ENCODE assay signal across 15 cellular contexts in genomic region chr7:75649462-75649861, GRCh38.
A peak's percentile ranks its signal among the peaks of the same experiment; 100 is the strongest.
DNase-seq lines count a peak whose midpoint lies in the region; ATAC-seq, FAIRE-seq and TF ChIP-seq lines count a peak whose summit lies in the region.
"Had no signal": no experiment of that assay in that cellular context is flagged by ENCODE, and none has a peak within 500 bp of the region (broad histone marks: within the 10 kb centered on the region; RNA-seq: fewer than 3 reads in every experiment).

No MANE protein-coding gene starts in this region.

- no peaks in the 10 kb centered on the region for H3K79me2 ChIP-seq in H1 (ENCODE audit: control insufficient read depth in 1 of 2, insufficient read depth in 2 of 2, low read length in 2 of 2)

- TF ChIP-seq RAD21 in H1 (IDR thresholded peaks at IDR 0.05 in 1 of 2, conservative IDR thresholded peaks at IDR 0.05 in 1 of 2; ENCODE audit: low read depth in 2 of 2, low read length in 2 of 2), result peak in 1 of 2 experiments; percentile 12; a peak in 1 of 4 replicates

- H3K79me1 ChIP-seq in H1 (ENCODE audit: low read depth, low read length) (no peaks in the 10 kb centered on the region), mesenchymal stem cell (replicated peaks; ENCODE audit: low read length, poor library complexity, severe bottlenecking) (peaks cover 2% of the 10 kb centered on the region)

- H3K4ac ChIP-seq in H1 (replicated peaks; ENCODE audit: insufficient read length, low read depth, low read length), result no peak overlapping the region
- no peak overlapping the region for H3K4ac ChIP-seq in mesenchymal stem cell (ENCODE audit: low read depth in 1 of 2, low read length in 2 of 2)

- H4K8ac ChIP-seq in H1 (ENCODE audit: extremely low read depth, insufficient read depth, low read length) (no peak overlapping the region), mesenchymal stem cell (ENCODE audit: low read length) (no peak overlapping the region)

- H3K4me2 ChIP-seq in BLaER1 (peak overlapping the region; percentile 60), H1 (ENCODE audit: insufficient read depth in 1 of 2, low read depth in 2 of 2, low read length in 2 of 2) (peak overlapping the region in 1 of 2 experiments; percentile 16; a peak in 1 of 4 replicates), mesenchymal stem cell (ENCODE audit: low read length, poor library complexity, severe bottlenecking) (no peak overlapping the region)

- no peaks in the 10 kb centered on the region for H3K27me3 ChIP-seq in BLaER1
- H3K27me3 ChIP-seq in H1 (replicated peaks in 1 of 4; ENCODE audit: control insufficient read depth in 3 of 4, extremely low read depth in 1 of 4, insufficient read depth in 3 of 4, low read length in 3 of 4), result no peaks in the 10 kb centered on the region
- no peaks in the 10 kb centered on the region for H3K27me3 ChIP-seq in mesenchymal stem cell (ENCODE audit: control insufficient read depth in 1 of 2, insufficient read depth in 1 of 2, low read length in 2 of 2)

- CTCF ChIA-PET in H1 (lab: Charles Lee; ENCODE audit: partially characterized antibody), result interaction anchor here (0.6 to 1.7 kb wide), 12 partner anchors 10 to 371 kb away, joined by 3 to 8 read pairs (median 4); no protein-coding TSS in a partner anchor

- H3K4me1 ChIP-seq in BLaER1 (peaks cover 31% of the 10 kb centered on the region), H1 (replicated peaks in 1 of 4; ENCODE audit: control insufficient read depth in 3 of 4, insufficient read depth in 4 of 4, low read length in 3 of 4) (peaks cover 0 to 13% (median 4%) of the 10 kb centered on the region in 4 experiments; a peak in 4 of 7 replicates), mesenchymal stem cell (ENCODE audit: control insufficient read depth, insufficient read depth, low read depth, low read length) (peaks cover 17% of the 10 kb centered on the region)

- H3K56ac ChIP-seq in H1 (replicated peaks; ENCODE audit: insufficient read length, low read depth, low read length), result no peak overlapping the region

- H3K9ac ChIP-seq in BLaER1 (peak overlapping the region; percentile 19; the same call in 1 of the 2 replicates), H1 (replicated peaks in 1 of 4; ENCODE audit: extremely low read depth in 1 of 4, low read depth in 3 of 4, low read length in 3 of 4) (no peak overlapping the region), mesenchymal stem cell (ENCODE audit: low read length) (no peak overlapping the region)
- H3K9ac ChIP-seq: GM23248 had no signal

- H3K36me3 ChIP-seq in BLaER1, result peaks cover 26% of the 10 kb centered on the region; the same call in 1 of the 2 replicates
- H3K36me3 ChIP-seq in H1 (ENCODE audit: control insufficient read depth in 2 of 4, insufficient read depth in 4 of 4, low read length in 3 of 4), result no peaks in the 10 kb centered on the region
- H3K36me3 ChIP-seq in mesenchymal stem cell (ENCODE audit: control insufficient read depth in 1 of 2, insufficient read depth in 2 of 2, low read depth in 1 of 2, low read length in 2 of 2), result no peaks in the 10 kb centered on the region

- no peak for FAIRE-seq in H1 (lab: Jason Lieb, UNC)

- no peak for TF ChIP-seq EP300 in H1 (IDR thresholded peaks at IDR 0.05; ENCODE audit: borderline replicate concordance in 1 of 2, low read depth in 2 of 2, low read length in 2 of 2)

- WGBS in H1 (ENCODE audit: extremely low coverage in 1 of 2, insufficient coverage in 1 of 2, insufficient read length in 1 of 2, insufficient replicate concordance in 2 of 2, low coverage in 1 of 2, low lambda C conversion rate in 2 of 2, missing lambda C conversion rate in 1 of 2), 2 experiments, result 77% methylated on average over 4 of the region's 4 CpGs; no CpG with 5 or more reads in 1 of the 2 experiments
- WGBS in mesenchymal stem cell, result 64% methylated on average over 4 of the region's 4 CpGs

- H2AFZ ChIP-seq in H1 (ENCODE audit: low read length) (no peak overlapping the region), mesenchymal stem cell (ENCODE audit: low read depth, low read length) (no peak overlapping the region)
- H2AFZ ChIP-seq: GM23248 had no signal

- no peak overlapping the region; the same call in 1 of the 2 replicates for H3K18ac ChIP-seq in H1 (ENCODE audit: extremely low read depth, low read length)
- H3K18ac ChIP-seq in mesenchymal stem cell (ENCODE audit: low read depth in 1 of 2, low read length in 2 of 2), result no peak overlapping the region

- H4K5ac ChIP-seq in H1 (ENCODE audit: insufficient read length, low read depth, low read length), result no peak overlapping the region

- H2BK120ac ChIP-seq in H1 (replicated peaks; ENCODE audit: low read depth, low read length), result no peak overlapping the region
- no peak overlapping the region for H2BK120ac ChIP-seq in mesenchymal stem cell (ENCODE audit: low read depth, low read length)

- H4K91ac ChIP-seq in H1 (replicated peaks; ENCODE audit: insufficient read length, low read length), result peak overlapping the region; percentile 0
- H4K91ac ChIP-seq in mesenchymal stem cell (ENCODE audit: low read length), result no peak overlapping the region

- H2BK15ac ChIP-seq in H1 (ENCODE audit: low read length), result no peak overlapping the region
- H2BK15ac ChIP-seq in mesenchymal stem cell (ENCODE audit: low read depth, poor library complexity, severe bottlenecking), result no peak overlapping the region

- H4K20me1 ChIP-seq in BLaER1 (peaks cover 14% of the 10 kb centered on the region; the same call in 1 of the 2 replicates), H1 (replicated peaks in 1 of 2; ENCODE audit: control insufficient read depth in 1 of 2, insufficient read depth in 2 of 2, low read length in 2 of 2) (peaks cover 0 to 1% of the 10 kb centered on the region in 2 experiments)

- H3K9me3 ChIP-seq in BLaER1 (no peaks in the 10 kb centered on the region), H1 (ENCODE audit: insufficient read depth in 2 of 2, low read depth in 1 of 2, low read length in 1 of 2) (no peaks in the 10 kb centered on the region), mesenchymal stem cell (ENCODE audit: control insufficient read depth, low read length) (peaks cover 3% of the 10 kb centered on the region)

- no peak for ATAC-seq in GM18873 (IDR thresholded peaks at IDR 0.05; ENCODE audit: low FRiP score, unreplicated experiment)
- ATAC-seq in GM21529 (IDR thresholded peaks at IDR 0.05; ENCODE audit: unreplicated experiment), result no peak
- ATAC-seq in HG02970 (IDR thresholded peaks at IDR 0.05; ENCODE audit: low FRiP score, unreplicated experiment), result no peak
- ATAC-seq: effector memory CD8-positive, alpha-beta T cell; natural killer cell had no signal

- no peak for TF ChIP-seq POLR2A in H1 (IDR thresholded peaks at IDR 0.05; ENCODE audit: control extremely low read depth in 1 of 2, low read depth in 2 of 2, low read length in 2 of 2)

- no peak overlapping the region for H2BK20ac ChIP-seq in H1 (ENCODE audit: low read length)

- H3K14ac ChIP-seq in H1 (ENCODE audit: insufficient read length), result no peak overlapping the region
- no peak overlapping the region for H3K14ac ChIP-seq in mesenchymal stem cell (ENCODE audit: low read length in 2 of 2)

- no peak for TF ChIP-seq CTCF in H1 (IDR thresholded peaks at IDR 0.05; ENCODE audit: control extremely low read depth in 1 of 3, insufficient read depth in 1 of 3, low read depth in 1 of 3, low read length in 3 of 3)

- H2AK5ac ChIP-seq in H1 (ENCODE audit: low read depth, low read length) (no peak overlapping the region), mesenchymal stem cell (ENCODE audit: low read length, severe bottlenecking) (no peak overlapping the region)

- H3K23me2 ChIP-seq in H1 (ENCODE audit: low read depth, low read length), result no peaks in the 10 kb centered on the region

- 0 out of 2 replicates have a peak overlapping the region, but pooled peaks have one; percentile 49 for H2BK5ac ChIP-seq in H1 (ENCODE audit: low read depth, low read length)
- no peak overlapping the region for H2BK5ac ChIP-seq in mesenchymal stem cell (ENCODE audit: low read depth, low read length, poor library complexity, severe bottlenecking)

- no peak overlapping the region for H3K27ac ChIP-seq in BLaER1
- H3K27ac ChIP-seq in H1 (ENCODE audit: low read depth, low read length), result no peak overlapping the region
- H3K27ac ChIP-seq in mesenchymal stem cell (ENCODE audit: low read length, poor library complexity, severe bottlenecking), result peak overlapping the region; percentile 60
- H3K27ac ChIP-seq: GM23248 had no signal

- no peak overlapping the region for H3K4me3 ChIP-seq in BLaER1
- no peak overlapping the region for H3K4me3 ChIP-seq in H1 (ENCODE audit: extremely low read depth in 1 of 4, insufficient read depth in 2 of 4, low read depth in 3 of 4, low read length in 4 of 4)
- no peak overlapping the region for H3K4me3 ChIP-seq in mesenchymal stem cell (ENCODE audit: insufficient read depth in 1 of 2, low read depth in 1 of 2, low read length in 2 of 2)
- H3K4me3 ChIP-seq: GM23248 had no signal

- POLR2A ChIA-PET in H1 (lab: Charles Lee; ENCODE audit: partially characterized antibody), result interaction anchor here (0.8 to 6.5 kb wide), 5 partner anchors 9 to 266 kb away, joined by 3 to 40 read pairs (median 4); partner anchors contain the start of gene HIP1

- H2BK12ac ChIP-seq in H1 (ENCODE audit: low read depth, low read length) (no peak overlapping the region), mesenchymal stem cell (ENCODE audit: low read length in 2 of 2) (no peak overlapping the region)

- no peak overlapping the region for H3K23ac ChIP-seq in H1 (ENCODE audit: insufficient read length)
- no peak overlapping the region for H3K23ac ChIP-seq in mesenchymal stem cell (ENCODE audit: low read length in 2 of 2)

- DNase-seq in NCI-H1092 (lab: John Stamatoyannopoulos, UW), result peak; percentile 22
- peak in 1 of 2 experiments; percentile 52 for DNase-seq in H1 (ENCODE audit: low read depth in 1 of 2, low spot score in 2 of 2)
- DNase-seq in mesenchymal stem cell, result no peak
- no peak for DNase-seq in NCI-H524 (lab: John Stamatoyannopoulos, UW)
- DNase-seq: activated CD4-positive, alpha-beta memory T cell treated with anti-CD3 and anti-CD28 coated beads for 36 hours; activated naive CD8-positive, alpha-beta T cell treated with anti-CD3 and anti-CD28 coated beads, Interleukin-2, amount 10 ng/mL, durations not matched to agents 7 days and 5 days; AML-193; effector memory CD8-positive, alpha-beta T cell; GM23248; natural killer cell; NCI-H526 treated with DMSO at 0.1 percent for 48 hours had no signal

TF ChIP-seq in H1, 55 proteins besides CTCF, POLR2A, EP300 and RAD21 (continues in another document):
- no peak for TF ChIP-seq SP4 (IDR thresholded peaks at IDR 0.05; ENCODE audit: low read length)
- no peak for TF ChIP-seq CBX8 (IDR thresholded peaks at IDR 0.05; ENCODE audit: borderline replicate concordance, low read depth, low read length)
- TF ChIP-seq SP1 (IDR thresholded peaks at IDR 0.05; ENCODE audit: low read depth, low read length), result no peak
- TF ChIP-seq EZH2 (IDR thresholded peaks at IDR 0.05; ENCODE audit: low read depth, low read length, severe bottlenecking), result no peak
- no peak for TF ChIP-seq CHD1 (IDR thresholded peaks at IDR 0.05; ENCODE audit: low read depth, low read length)
- TF ChIP-seq TAF7 (optimal IDR thresholded peaks at IDR 0.05; ENCODE audit: borderline replicate concordance, low read depth, low read length), result no peak
- TF ChIP-seq KDM5A (IDR thresholded peaks at IDR 0.05; ENCODE audit: low read length), result no peak
- no peak for TF ChIP-seq HDAC2 (IDR thresholded peaks at IDR 0.05; ENCODE audit: borderline replicate concordance in 1 of 2, low read depth in 2 of 2, low read length in 2 of 2)
- TF ChIP-seq TEAD4 (IDR thresholded peaks at IDR 0.05; ENCODE audit: low read depth, low read length), result no peak
